26 cellular contexts compared by ENCODE assay signal in genomic region chr1:237981223-237981622, GRCh38.
"Had no signal": no experiment of that assay in that cellular context is flagged by ENCODE, and none has a peak within 500 bp of the region (broad histone marks: within the 10 kb centered on the region; RNA-seq: fewer than 3 reads in every experiment).

No MANE protein-coding gene starts in this region.

- DNase-seq: activated CD4-positive, alpha-beta memory T cell treated with anti-CD3 and anti-CD28 coated beads, Interleukin-2, amount 10 ng/mL, durations not matched to agents 7 days and 5 days; activated CD4-positive, alpha-beta T cell treated with anti-CD3 and anti-CD28 coated beads, Interleukin-2, amount 10 ng/mL, durations not matched to agents 7 days and 5 days; activated CD4-positive, CD25-positive, alpha-beta regulatory T cell; activated gamma-delta T cell; activated naive CD4-positive, alpha-beta T cell treated with anti-CD3 and anti-CD28 coated beads, Interleukin-2, amount 10 ng/mL, durations not matched to agents 7 days and 5 days; activated naive CD8-positive, alpha-beta T cell treated with anti-CD3 and anti-CD28 coated beads for 36 hours; activated T-cell treated with anti-CD3 and anti-CD28 coated beads for 4 hours; activated T-cell treated with anti-CD3 and anti-CD28 coated beads, Interleukin-2, amount 50 U/mL, for 48 hours; anterior cingulate cortex; cerebellar nuclear complex; MG63; NCI-H1105; NCI-H1436; NCI-H1694 treated with DMSO at 0.1 percent for 48 hours; NCI-H2029 treated with DMSO at 0.1 percent for 48 hours; NCI-H510A treated with DMSO at 0.1 percent for 48 hours; NCI-H69; NK-92 treated with Interleukin-12 subunit alpha and Interleukin-12 subunit beta, amount 100 ng/mL, for 24 hours; OCI-M1; Right ventricle myocardium superior; RPMI8226; T-cell; T-helper 2 cell; T1000 had no signal

- ATAC-seq: activated T-helper 17 cell treated with anti-CD3 and anti-CD28 coated beads, Interleukin-2, amount 50 U/mL, for 72 hours; Panc1; T-cell had no signal
